In the genomic region with DNA sequence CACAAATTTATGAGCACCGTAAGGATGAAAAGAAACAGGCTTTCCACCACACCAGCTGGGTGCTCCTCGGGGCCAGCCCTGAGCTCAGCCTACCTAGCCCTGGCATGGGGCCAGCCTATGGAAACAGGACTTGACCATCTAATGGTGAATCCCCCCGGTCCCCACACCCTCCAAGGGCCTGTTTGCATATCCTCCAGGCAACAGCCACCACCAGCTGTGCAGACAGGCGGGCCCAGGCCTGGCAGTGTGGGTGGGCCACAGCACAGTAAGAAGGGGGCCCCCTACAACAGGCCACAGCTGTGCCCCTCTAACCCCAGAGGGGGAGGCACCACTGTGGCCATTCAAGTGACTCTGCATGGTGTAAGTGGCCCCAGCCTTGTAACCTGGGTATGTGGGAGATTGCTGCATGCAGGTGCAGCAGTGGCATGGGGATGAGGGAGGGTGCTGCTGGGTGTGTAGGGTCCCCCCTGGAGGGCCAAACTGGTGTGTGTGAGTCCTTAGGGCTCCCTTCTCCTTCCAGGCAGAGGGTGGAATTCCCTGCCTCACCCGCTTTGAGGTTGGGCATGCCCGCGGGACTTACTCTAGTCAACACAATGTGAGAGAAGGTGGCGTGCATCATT, we compare ENCODE assay signal across 17 cellular contexts.
DNase-seq lines count a peak whose midpoint lies in the region; ATAC-seq and TF ChIP-seq lines count a peak whose summit lies in the region.
"Had no signal": no experiment of that assay in that cellular context is flagged by ENCODE, and none has a peak within 500 bp of the region (broad histone marks: within the 10 kb centered on the region; RNA-seq: fewer than 3 reads in every experiment).

No MANE protein-coding gene starts in this region.

- H3K27me3 ChIP-seq in BLaER1 treated with 17β-estradiol and CSF1 and Interleukin-3, amounts not matched to agents 10 nM and 100 nM = no peaks in the 10 kb centered on the region
- no peaks in the 10 kb centered on the region for H3K27me3 ChIP-seq in GM23338 (ENCODE audit: insufficient read depth)
- no peaks in the 10 kb centered on the region for H3K27me3 ChIP-seq in SJCRH30

- H3K79me2 ChIP-seq in GM23338 (replicated peaks; ENCODE audit: insufficient read depth) = no peaks in the 10 kb centered on the region

- no peak overlapping the region for H3K4me3 Mint-ChIP-seq in GM23338

- H3K36me3 ChIP-seq in BLaER1 treated with 17β-estradiol and CSF1 and Interleukin-3, amounts not matched to agents 10 nM and 100 nM = peaks cover 0 to 48% (median 23%) of the 10 kb centered on the region in 11 experiments; a peak in 12 of 22 replicates
- H3K36me3 ChIP-seq in GM23338 (ENCODE audit: insufficient read depth) (no peaks in the 10 kb centered on the region), SJCRH30 (no peaks in the 10 kb centered on the region), mucosa of descending colon (ENCODE audit: low read depth) (no peaks in the 10 kb centered on the region)

- H2AFZ ChIP-seq in GM23338 = no peak overlapping the region

- no peaks in the 10 kb centered on the region for H3K9me3 Mint-ChIP-seq in GM23338

- no peak overlapping the region for H3K9ac ChIP-seq in BLaER1 treated with 17β-estradiol and CSF1 and Interleukin-3, amounts not matched to agents 10 nM and 100 nM

- peak overlapping the region in 7 of 11 experiments; percentile 35 to 54 (median 42); a peak in 12 of 22 replicates for H3K4me2 ChIP-seq in BLaER1 treated with 17β-estradiol and CSF1 and Interleukin-3, amounts not matched to agents 10 nM and 100 nM
- H3K4me2 ChIP-seq in GM23338 = no peak overlapping the region

- H3K4me3 ChIP-seq in BLaER1 treated with 17β-estradiol and CSF1 and Interleukin-3, amounts not matched to agents 10 nM and 100 nM = no peak overlapping the region
- H3K4me3 ChIP-seq in GM23338 (no peak overlapping the region), SJCRH30 (no peak overlapping the region), mucosa of descending colon (no peak overlapping the region)

- no peaks in the 10 kb centered on the region for H3K9me3 ChIP-seq in BLaER1 treated with 17β-estradiol and CSF1 and Interleukin-3, amounts not matched to agents 10 nM and 100 nM (replicated peaks in 1 of 11)
- H3K9me3 ChIP-seq in SJCRH30 (replicated peaks) = no peaks in the 10 kb centered on the region
- H3K9me3 ChIP-seq in mucosa of descending colon = no peaks in the 10 kb centered on the region

- H4K20me1 ChIP-seq in BLaER1 treated with 17β-estradiol and CSF1 and Interleukin-3, amounts not matched to agents 10 nM and 100 nM = peaks cover 0 to 29% (median under 1%) of the 10 kb centered on the region in 11 experiments; a peak in 4 of 22 replicates
- H4K20me1 ChIP-seq in GM23338 (replicated peaks; ENCODE audit: insufficient read depth) = no peaks in the 10 kb centered on the region

- H3K9me2 ChIP-seq in GM23338 (ENCODE audit: insufficient read depth) = no peaks in the 10 kb centered on the region

- H3K4me1 Mint-ChIP-seq in GM23338 = peaks cover 6% of the 10 kb centered on the region; the same call in 2 of the 3 replicates

- H3F3A ChIP-seq in GM23338 (replicated peaks; ENCODE audit: low read depth) = no peaks in the 10 kb centered on the region

- peaks cover 9% of the 10 kb centered on the region for H3K27me3 Mint-ChIP-seq in GM23338 (ENCODE audit: insufficient read depth, low read depth, poor library complexity)

- H3K27ac Mint-ChIP-seq in GM23338 = no peak overlapping the region

- peak; percentile 44 for ATAC-seq in GM23338
- ATAC-seq in mucosa of descending colon = peak; percentile 8
- ATAC-seq in HG02885 (IDR thresholded peaks at IDR 0.05; ENCODE audit: poor library complexity, unreplicated experiment) = no peak
- ATAC-seq: PC-3 had no signal

- TF ChIP-seq CTCF in GM23338 (conservative IDR thresholded peaks at IDR 0.05; ENCODE audit: low read depth in 2 of 2) (no peak), mucosa of descending colon (IDR thresholded peaks at IDR 0.05) (no peak)

- DNase-seq in GM23338 (ENCODE audit: low spot score) = no peak
- DNase-seq in SJCRH30 = peak; percentile 92 to 94
- DNase-seq in mucosa of descending colon = peak in 1 of 3 donors; percentile 30
- DNase-seq in NCI-H510A treated with DMSO at 0.1 percent for 48 hours (lab: John Stamatoyannopoulos, UW) = no peak
- DNase-seq in SHP77 (lab: John Stamatoyannopoulos, UW) = no peak
- DNase-seq in NK-92 treated with Interleukin-12 subunit alpha and Interleukin-12 subunit beta, amount 100 ng/mL, for 24 hours (lab: John Stamatoyannopoulos, UW) = no peak
- DNase-seq: DMS79 treated with DMSO at 0.1 percent for 48 hours, H7, NCI-H2029 treated with DMSO at 0.1 percent for 48 hours, NCI-H2171 treated with DMSO at 0.1 percent for 48 hours, NCI-H446 treated with DMSO at 0.1 percent for 48 hours, NCI-H82, PC-3 had no signal

- no peaks in the 10 kb centered on the region for H3K36me3 Mint-ChIP-seq in GM23338 (ENCODE audit: low read depth)

- intact Hi-C loops in mucosa of descending colon (cut with DNase I, micrococcal nuclease) = no loop called here

- no peak overlapping the region for H3K27ac ChIP-seq in BLaER1 treated with 17β-estradiol and CSF1 and Interleukin-3, amounts not matched to agents 10 nM and 100 nM
- H3K27ac ChIP-seq in GM23338 (ENCODE audit: low read depth) (no peak overlapping the region), SJCRH30 (peak overlapping the region; percentile 39)
- H3K27ac ChIP-seq: C4-2B, RWPE1 had no signal

- peaks cover 6 to 50% (median 30%) of the 10 kb centered on the region in 10 experiments; a peak in 19 of 20 replicates for H3K4me1 ChIP-seq in BLaER1 treated with 17β-estradiol and CSF1 and Interleukin-3, amounts not matched to agents 10 nM and 100 nM
- H3K4me1 ChIP-seq in GM23338 (ENCODE audit: insufficient read depth) (no peaks in the 10 kb centered on the region), SJCRH30 (peaks cover 39% of the 10 kb centered on the region), mucosa of descending colon (ENCODE audit: low read depth) (no peaks in the 10 kb centered on the region)

TF ChIP-seq in GM23338, 12 proteins besides CTCF, POLR2A, EP300 and RAD21 (continues in another document):
- TF ChIP-seq, protein P1, sequence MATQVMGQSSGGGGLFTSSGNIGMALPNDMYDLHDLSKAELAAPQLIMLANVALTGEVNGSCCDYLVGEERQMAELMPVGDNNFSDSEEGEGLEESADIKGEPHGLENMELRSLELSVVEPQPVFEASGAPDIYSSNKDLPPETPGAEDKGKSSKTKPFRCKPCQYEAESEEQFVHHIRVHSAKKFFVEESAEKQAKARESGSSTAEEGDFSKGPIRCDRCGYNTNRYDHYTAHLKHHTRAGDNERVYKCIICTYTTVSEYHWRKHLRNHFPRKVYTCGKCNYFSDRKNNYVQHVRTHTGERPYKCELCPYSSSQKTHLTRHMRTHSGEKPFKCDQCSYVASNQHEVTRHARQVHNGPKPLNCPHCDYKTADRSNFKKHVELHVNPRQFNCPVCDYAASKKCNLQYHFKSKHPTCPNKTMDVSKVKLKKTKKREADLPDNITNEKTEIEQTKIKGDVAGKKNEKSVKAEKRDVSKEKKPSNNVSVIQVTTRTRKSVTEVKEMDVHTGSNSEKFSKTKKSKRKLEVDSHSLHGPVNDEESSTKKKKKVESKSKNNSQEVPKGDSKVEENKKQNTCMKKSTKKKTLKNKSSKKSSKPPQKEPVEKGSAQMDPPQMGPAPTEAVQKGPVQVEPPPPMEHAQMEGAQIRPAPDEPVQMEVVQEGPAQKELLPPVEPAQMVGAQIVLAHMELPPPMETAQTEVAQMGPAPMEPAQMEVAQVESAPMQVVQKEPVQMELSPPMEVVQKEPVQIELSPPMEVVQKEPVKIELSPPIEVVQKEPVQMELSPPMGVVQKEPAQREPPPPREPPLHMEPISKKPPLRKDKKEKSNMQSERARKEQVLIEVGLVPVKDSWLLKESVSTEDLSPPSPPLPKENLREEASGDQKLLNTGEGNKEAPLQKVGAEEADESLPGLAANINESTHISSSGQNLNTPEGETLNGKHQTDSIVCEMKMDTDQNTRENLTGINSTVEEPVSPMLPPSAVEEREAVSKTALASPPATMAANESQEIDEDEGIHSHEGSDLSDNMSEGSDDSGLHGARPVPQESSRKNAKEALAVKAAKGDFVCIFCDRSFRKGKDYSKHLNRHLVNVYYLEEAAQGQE (IDR thresholded peaks at IDR 0.05; ENCODE audit: unreplicated experiment) = no peak
- TF ChIP-seq, protein P2, sequence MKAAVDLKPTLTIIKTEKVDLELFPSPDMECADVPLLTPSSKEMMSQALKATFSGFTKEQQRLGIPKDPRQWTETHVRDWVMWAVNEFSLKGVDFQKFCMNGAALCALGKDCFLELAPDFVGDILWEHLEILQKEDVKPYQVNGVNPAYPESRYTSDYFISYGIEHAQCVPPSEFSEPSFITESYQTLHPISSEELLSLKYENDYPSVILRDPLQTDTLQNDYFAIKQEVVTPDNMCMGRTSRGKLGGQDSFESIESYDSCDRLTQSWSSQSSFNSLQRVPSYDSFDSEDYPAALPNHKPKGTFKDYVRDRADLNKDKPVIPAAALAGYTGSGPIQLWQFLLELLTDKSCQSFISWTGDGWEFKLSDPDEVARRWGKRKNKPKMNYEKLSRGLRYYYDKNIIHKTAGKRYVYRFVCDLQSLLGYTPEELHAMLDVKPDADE (IDR thresholded peaks at IDR 0.05) = no peak
- TF ChIP-seq EZH2 (IDR thresholded peaks at IDR 0.05; ENCODE audit: low read depth, unreplicated experiment) = no peak
- no peak for TF ChIP-seq CREB1 (CRISPR knock-in tag; IDR thresholded peaks at IDR 0.05; ENCODE audit: low read depth)
- TF ChIP-seq JUNB (IDR thresholded peaks at IDR 0.05; ENCODE audit: unreplicated experiment) = no peak

Comparison
In these comparisons a context has a peak if more than half of its experiments do, and no peak if none do; other contexts are left out.
1. DNase-seq: peak in SJCRH30 (2 of 2); none in GM23338 (single experiment), NCI-H510A treated with DMSO at 0.1 percent for 48 hours (single experiment), SHP77 (0 of 2) and NK-92 treated with Interleukin-12 subunit alpha and Interleukin-12 subunit beta, amount 100 ng/mL, for 24 hours (single experiment).